In the genomic region with DNA sequence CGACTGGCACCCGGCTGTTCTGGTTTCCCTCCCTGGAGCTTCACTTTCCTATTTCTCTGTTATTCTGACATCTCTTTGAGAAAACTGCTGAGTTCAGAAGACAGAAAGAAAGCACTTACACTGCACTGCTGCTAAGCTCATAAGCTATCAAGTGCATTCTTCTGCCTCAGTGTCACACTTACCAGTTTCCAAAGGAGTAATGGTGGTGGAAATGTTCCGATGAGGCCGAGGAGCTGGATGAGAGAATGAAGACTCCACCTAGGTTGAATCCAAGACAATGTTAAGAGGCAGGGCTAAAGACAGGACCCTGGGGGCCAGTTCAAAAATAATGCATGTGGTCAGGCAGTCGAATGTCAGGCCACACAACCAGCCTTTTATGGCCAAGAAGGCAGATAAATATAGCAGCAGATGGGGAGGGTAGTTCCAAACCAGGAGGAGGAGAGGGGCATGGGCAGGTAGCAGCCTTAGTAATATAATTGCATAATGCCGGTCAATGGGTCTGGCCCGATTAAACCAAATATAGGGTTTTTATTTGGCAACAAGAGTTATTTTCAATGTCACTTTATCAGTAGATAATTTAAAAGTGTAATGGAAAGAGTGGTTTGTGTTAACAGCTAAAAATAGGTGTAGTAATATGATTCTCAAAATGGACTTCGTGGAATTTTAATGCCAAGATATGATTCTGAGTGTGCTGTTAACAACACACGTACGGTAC, we compare ENCODE assay signal across 1 cellular context.
TF ChIP-seq lines count a peak whose summit lies in the region.

MYOM1 (minus strand) TSS at position 348 of the 715 bp plus-strand sequence. CDS start 4,745 bp downstream, outside the sequence.

TF ChIP-seq in K562, 482 proteins besides CTCF, POLR2A, EP300 and RAD21 (continued from another document):
- TF ChIP-seq ZBTB11 (CRISPR knock-in tag; IDR thresholded peaks at IDR 0.05) = 0 out of 6 replicates have a peak, but pooled peaks of 1 of the 3 experiments have one; percentile 33
- TF ChIP-seq MEF2D (tag; conservative IDR thresholded peaks at IDR 0.05; ENCODE audit: low read depth) = peak; percentile 70
